12 cellular contexts compared by ENCODE assay signal in the genomic region with DNA sequence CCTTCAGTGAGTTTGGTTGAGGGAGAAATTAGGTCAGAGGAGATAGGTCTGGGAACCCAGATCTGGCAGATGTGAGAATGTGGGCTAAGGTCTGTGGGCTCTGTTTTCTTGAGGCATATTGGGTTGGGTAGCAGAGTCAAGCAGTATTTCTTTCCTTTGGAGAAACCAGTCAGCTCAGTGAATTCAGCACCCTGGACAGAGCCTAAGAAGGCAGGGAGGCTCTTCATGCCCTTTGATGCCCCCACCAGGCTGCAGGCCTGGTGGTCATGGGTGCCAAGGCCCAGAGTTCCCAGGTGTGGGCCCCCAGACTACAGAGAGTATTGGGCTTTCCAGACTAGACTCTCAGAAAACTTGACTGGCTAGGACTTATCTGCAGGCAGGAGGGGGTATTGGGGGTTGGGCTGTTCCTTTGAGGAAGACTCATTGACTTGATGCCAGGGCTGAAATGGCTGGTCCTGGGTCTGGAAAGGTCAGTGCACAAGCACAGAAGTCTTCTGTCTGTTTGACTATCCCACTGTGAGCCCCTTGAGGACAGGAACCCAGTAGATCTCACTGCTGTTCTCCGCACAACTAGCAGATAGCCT. TPM values are rescaled to one million over a fixed set of nuclear protein-coding genes. Genes with fewer than 3 reads are reported as not detected.
DNase-seq lines count a peak whose midpoint lies in the region; ATAC-seq, FAIRE-seq and TF ChIP-seq lines count a peak whose summit lies in the region.
"Had no signal": no experiment of that assay in that cellular context is flagged by ENCODE, and none has a peak within 500 bp of the region (broad histone marks: within the 10 kb centered on the region; RNA-seq: fewer than 3 reads in every experiment).

No MANE protein-coding gene starts in this region.

- POLR2A ChIA-PET in activated CD4-positive, alpha-beta T cell treated with anti-CD3 and anti-CD28 coated beads, Interleukin-2, amount 10 ng/mL, durations not matched to agents 7 days and 5 days (lab: Charles Lee), result no interaction called here

- CTCF ChIA-PET in activated CD4-positive, alpha-beta T cell treated with anti-CD3 and anti-CD28 coated beads, Interleukin-2, amount 10 ng/mL, durations not matched to agents 7 days and 5 days (lab: Charles Lee), result no interaction called here

- no peaks in the 10 kb centered on the region for H4K20me1 ChIP-seq in fibroblast of lung (ENCODE audit: control insufficient read depth, extremely low read depth, insufficient read depth, low read length)

- TF ChIP-seq CTCF in fibroblast of lung (conservative IDR thresholded peaks at IDR 0.05 in 1 of 2, IDR thresholded peaks at IDR 0.05 in 1 of 2; ENCODE audit: low read depth in 1 of 2, low read length in 2 of 2), result no peak
- no peak for TF ChIP-seq CTCF in osteocyte (IDR thresholded peaks at IDR 0.05)

- peaks cover 2% of the 10 kb centered on the region for H3K27me3 ChIP-seq in fibroblast of lung (ENCODE audit: control insufficient read depth, insufficient read depth, low read length)
- H3K27me3 ChIP-seq in small intestine (ENCODE audit: control insufficient read depth in 2 of 2, insufficient read depth in 2 of 2, low read length in 2 of 2), result no peaks in the 10 kb centered on the region
- H3K27me3 ChIP-seq: ascending aorta had no signal

- WGBS in small intestine, 3 donors, result 91 to 100% (median 100%) methylated on average over 1 of the region's 1 CpG

- H3K27me3 Mint-ChIP-seq in activated CD4-positive, alpha-beta T cell treated with anti-CD3 and anti-CD28 coated beads, Interleukin-2, amount 10 ng/mL, durations not matched to agents 7 days and 5 days, result no peaks in the 10 kb centered on the region
- peaks cover 21% of the 10 kb centered on the region for H3K27me3 Mint-ChIP-seq in osteocyte (ENCODE audit: unreplicated experiment)

- no peak for FAIRE-seq in small intestine (lab: Jason Lieb, UNC)

- H3K4me3 Mint-ChIP-seq in activated CD4-positive, alpha-beta T cell treated with anti-CD3 and anti-CD28 coated beads, Interleukin-2, amount 10 ng/mL, durations not matched to agents 7 days and 5 days, result no peak overlapping the region
- H3K4me3 Mint-ChIP-seq in osteocyte (ENCODE audit: unreplicated experiment), result no peak overlapping the region

- no peak overlapping the region for H3K4me2 ChIP-seq in fibroblast of lung (ENCODE audit: extremely low read depth, insufficient read depth, low read length)
- H3K4me2 ChIP-seq: smooth muscle cell had no signal

- no peaks in the 10 kb centered on the region for H3K4me1 Mint-ChIP-seq in activated CD4-positive, alpha-beta T cell treated with anti-CD3 and anti-CD28 coated beads, Interleukin-2, amount 10 ng/mL, durations not matched to agents 7 days and 5 days
- H3K4me1 Mint-ChIP-seq in osteocyte (ENCODE audit: unreplicated experiment), result no peaks in the 10 kb centered on the region

- H3K36me3 ChIP-seq in fibroblast of lung (ENCODE audit: control insufficient read depth, insufficient read depth, low read length), result no peaks in the 10 kb centered on the region
- H3K36me3 ChIP-seq in small intestine (ENCODE audit: control insufficient read depth in 2 of 2, insufficient read depth in 2 of 2, low read length in 2 of 2), result no peaks in the 10 kb centered on the region
- H3K36me3 ChIP-seq: ascending aorta, esophagus squamous epithelium had no signal

- DNase-seq in activated CD4-positive, alpha-beta T cell treated with anti-CD3 and anti-CD28 coated beads, Interleukin-2, amount 10 ng/mL, durations not matched to agents 7 days and 5 days, result peak; percentile 40
- no peak for DNase-seq in activated CD4-positive, alpha-beta T cell treated with anti-CD3 and anti-CD28 coated beads for 4 hours
- DNase-seq in fibroblast of lung (ENCODE audit: low read depth in 2 of 2) (peak; percentile 25 to 26), small intestine (peak; percentile 15), osteocyte (ENCODE audit: extremely low spot score, unreplicated experiment) (no peak), NCI-H2107 treated with DMSO at 0.1 percent for 48 hours (lab: John Stamatoyannopoulos, UW; ENCODE audit: unreplicated experiment) (no peak)
- DNase-seq: esophagus squamous epithelium, NCI-H1436 had no signal

- H3K9me3 Mint-ChIP-seq in activated CD4-positive, alpha-beta T cell treated with anti-CD3 and anti-CD28 coated beads, Interleukin-2, amount 10 ng/mL, durations not matched to agents 7 days and 5 days, result no peaks in the 10 kb centered on the region
- H3K9me3 Mint-ChIP-seq in osteocyte (ENCODE audit: unreplicated experiment), result no peaks in the 10 kb centered on the region

- H3K27ac Mint-ChIP-seq in activated CD4-positive, alpha-beta T cell treated with anti-CD3 and anti-CD28 coated beads, Interleukin-2, amount 10 ng/mL, durations not matched to agents 7 days and 5 days, result no peak overlapping the region
- no peak overlapping the region for H3K27ac Mint-ChIP-seq in osteocyte (ENCODE audit: unreplicated experiment)

- H3K9me3 ChIP-seq in fibroblast of lung (ENCODE audit: control insufficient read depth, insufficient read depth, low read depth, low read length) (no peaks in the 10 kb centered on the region), small intestine (ENCODE audit: control insufficient read depth, low read depth) (no peaks in the 10 kb centered on the region)
- H3K9me3 ChIP-seq: ascending aorta, esophagus squamous epithelium had no signal

- H3K27ac ChIP-seq in fibroblast of lung (ENCODE audit: insufficient read depth, low read length), result no peak overlapping the region
- no peak overlapping the region for H3K27ac ChIP-seq in small intestine (ENCODE audit: low read depth in 1 of 2, low read length in 1 of 2)
- H3K27ac ChIP-seq: ascending aorta, esophagus squamous epithelium had no signal

- no peak overlapping the region for H2AFZ ChIP-seq in fibroblast of lung (ENCODE audit: low read length)

- H3K4me1 ChIP-seq in fibroblast of lung (ENCODE audit: control insufficient read depth, extremely low read depth, insufficient read depth, low read length) (no peaks in the 10 kb centered on the region), small intestine (ENCODE audit: control insufficient read depth in 2 of 2, insufficient read depth in 1 of 2, low read depth in 1 of 2, low read length in 1 of 2) (no peaks in the 10 kb centered on the region)
- H3K4me1 ChIP-seq: ascending aorta, esophagus squamous epithelium had no signal

- H3K4me3 ChIP-seq in fibroblast of lung (replicated peaks in 1 of 4; ENCODE audit: control extremely low read depth in 1 of 4, insufficient read depth in 1 of 4, low read depth in 3 of 4, low read length in 4 of 4) (no peak overlapping the region), small intestine (ENCODE audit: low read depth in 1 of 2, low read length in 2 of 2) (no peak overlapping the region)
- H3K4me3 ChIP-seq: ascending aorta, esophagus squamous epithelium, smooth muscle cell had no signal

- no peak for ATAC-seq in HG02884 (IDR thresholded peaks at IDR 0.05; ENCODE audit: unreplicated experiment)

- no peaks in the 10 kb centered on the region for H3K36me3 Mint-ChIP-seq in activated CD4-positive, alpha-beta T cell treated with anti-CD3 and anti-CD28 coated beads, Interleukin-2, amount 10 ng/mL, durations not matched to agents 7 days and 5 days (ENCODE audit: low read depth)
- H3K36me3 Mint-ChIP-seq in osteocyte (ENCODE audit: unreplicated experiment), result no peaks in the 10 kb centered on the region

- H3K9ac ChIP-seq in fibroblast of lung (ENCODE audit: insufficient read depth, low read length), result no peak overlapping the region

- H3K79me2 ChIP-seq in fibroblast of lung (ENCODE audit: control insufficient read depth, insufficient read depth, low read length), result no peaks in the 10 kb centered on the region

TF ChIP-seq in PFSK-1, 5 proteins besides CTCF, POLR2A, EP300 and RAD21:
- TF ChIP-seq REST (IDR thresholded peaks at IDR 0.05; ENCODE audit: insufficient read depth in 1 of 2, low read depth in 2 of 2, low read length in 2 of 2), result peak; percentile 89 to 96
- TF ChIP-seq FOXP2 (optimal IDR thresholded peaks at IDR 0.05; ENCODE audit: borderline replicate concordance, extremely low read depth, extremely low read length, insufficient read depth), result no peak
- no peak for TF ChIP-seq SIN3A (IDR thresholded peaks at IDR 0.05; ENCODE audit: borderline replicate concordance, insufficient read depth, low read length)
- TF ChIP-seq TAF1 (IDR thresholded peaks at IDR 0.05; ENCODE audit: borderline replicate concordance, insufficient read depth, low read length), result no peak
- TF ChIP-seq POLR2AphosphoS5 (IDR thresholded peaks at IDR 0.05; ENCODE audit: low read depth, low read length), result no peak

RNA-seq across cellular contexts. Expression of gene NECTIN1, which starts 45.3 kb away (rescaled TPM):
- total RNA-seq in activated CD4-positive, alpha-beta T cell treated with anti-CD3 and anti-CD28 coated beads, Interleukin-2, amount 10 ng/mL, durations not matched to agents 7 days and 5 days, result under 1 TPM; 0.21 to 0.30 TPM
- polyA plus RNA-seq in PFSK-1 (2012; ENCODE audit: insufficient read length, low read depth), result 6.8 TPM
- 2.8 and 3.3 TPM in 2 replicates for total RNA-seq in fibroblast of lung
- polyA plus RNA-seq in fibroblast of lung, result 2.0 and 9.2 TPM in 2 replicates
- 3.7 and 10.2 TPM in 2 replicates for polyA plus RNA-seq in fibroblast of lung (2012)
- polyA minus RNA-seq in fibroblast of lung (ENCODE audit: low replicate concordance), result 21.8 and 42.2 TPM in 2 replicates
- polyA plus RNA-seq in small intestine, result 10 to 100 TPM in 1 of 3 donors, 1 to 10 TPM in 2; 2.7 to 32.8 (median 3.6) TPM
- total RNA-seq in osteocyte, result 7.2 and 9.5 TPM in 2 replicates

Comparison
In these comparisons a context has a peak if more than half of its experiments do, and no peak if none do; other contexts are left out.
1. DNase-seq: peak in activated CD4-positive, alpha-beta T cell treated with anti-CD3 and anti-CD28 coated beads, Interleukin-2, amount 10 ng/mL, durations not matched to agents 7 days and 5 days (single experiment), fibroblast of lung (2 of 2) and small intestine (single experiment); none in activated CD4-positive, alpha-beta T cell treated with anti-CD3 and anti-CD28 coated beads for 4 hours (0 of 2), osteocyte (single experiment) and NCI-H2107 treated with DMSO at 0.1 percent for 48 hours (single experiment).